ENCODE assay signal across 23 cellular contexts in genomic region chr18:23205980-23206379, GRCh38.
"Had no signal": no experiment of that assay in that cellular context is flagged by ENCODE, and none has a peak within 500 bp of the region (broad histone marks: within the 10 kb centered on the region; RNA-seq: fewer than 3 reads in every experiment).

No MANE protein-coding gene starts in this region.

- H3K4me3 ChIP-seq: colonic mucosa, left lung, lower lobe of right lung, spleen, stomach, suprapubic skin, tibial nerve had no signal

- DNase-seq: activated CD4-positive, alpha-beta T cell treated with anti-CD3 and anti-CD28 coated beads for 1 hour; activated CD4-positive, alpha-beta T cell treated with anti-CD3 and anti-CD28 coated beads, Interleukin-2, amount 50 U/mL, for 48 hours; activated CD8-positive, alpha-beta memory T cell treated with anti-CD3 and anti-CD28 coated beads for 24 hours; activated effector memory CD4-positive, alpha-beta T cell treated with anti-CD3 and anti-CD28 coated beads, Interleukin-2, amount 50 U/mL, for 16 hours; activated naive CD4-positive, alpha-beta T cell treated with anti-CD3 and anti-CD28 coated beads, Interleukin-2, amount 10 ng/mL, durations not matched to agents 7 days and 5 days; anterior cingulate cortex; colonic mucosa; effector memory CD4-positive, alpha-beta T cell; left lung; lower lobe of right lung; mesendoderm; natural killer cell; right cardiac atrium; spleen; stomach; T-helper 2 cell had no signal

- H3K9me3 ChIP-seq: colonic mucosa, left lung, lower lobe of right lung, suprapubic skin had no signal

- H3K4me1 ChIP-seq: colonic mucosa, left lung, lower lobe of right lung, spleen had no signal

- H3K4me3 Mint-ChIP-seq: activated naive CD4-positive, alpha-beta T cell treated with anti-CD3 and anti-CD28 coated beads, Interleukin-2, amount 10 ng/mL, durations not matched to agents 7 days and 5 days; natural killer cell had no signal

- H3K27me3 ChIP-seq: colonic mucosa, left lung, spleen, stomach, suprapubic skin, tibial nerve had no signal

- H3K27ac Mint-ChIP-seq: activated naive CD4-positive, alpha-beta T cell treated with anti-CD3 and anti-CD28 coated beads, Interleukin-2, amount 10 ng/mL, durations not matched to agents 7 days and 5 days; natural killer cell had no signal

- H3K36me3 ChIP-seq: colonic mucosa, left lung, lower lobe of right lung, suprapubic skin had no signal

- FAIRE-seq: bronchial epithelial cell, frontal cortex, islet of Langerhans, urothelium cell line had no signal

- ATAC-seq: left lung, lower lobe of right lung, natural killer cell, right cardiac atrium, SK-N-SH treated with all-trans-retinoic acid at 6 μM for 48 hours had no signal

- H3K27ac ChIP-seq: colonic mucosa, left lung, lower lobe of right lung, spleen, suprapubic skin had no signal

- H3K36me3 Mint-ChIP-seq: natural killer cell had no signal
